8 cellular contexts compared by ENCODE assay signal in the genomic region with DNA sequence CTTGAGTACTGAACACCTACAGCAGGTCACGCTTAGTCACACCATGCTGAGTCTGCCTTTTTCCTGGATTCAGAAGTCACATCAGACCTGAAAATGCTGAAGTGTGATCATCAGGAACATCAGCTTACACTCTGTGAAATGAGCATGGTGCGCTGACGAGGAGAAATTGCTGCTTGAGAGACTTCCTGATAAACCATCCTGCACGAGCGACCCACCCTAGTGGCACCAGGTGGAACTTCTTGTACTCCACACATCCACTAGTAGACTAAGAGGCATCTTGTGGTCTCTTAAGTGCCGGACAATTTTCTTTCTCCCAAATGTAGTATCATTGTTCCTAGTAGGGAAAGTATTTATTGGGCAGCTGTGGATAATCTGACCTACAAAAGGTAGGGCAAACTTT. TPM values are rescaled to one million over a fixed set of nuclear protein-coding genes. Genes with fewer than 3 reads are reported as not detected.
DNase-seq lines count a peak whose midpoint lies in the region; ATAC-seq and TF ChIP-seq lines count a peak whose summit lies in the region.

No MANE protein-coding gene starts in this region.

- H3K27ac ChIP-seq in C4-2B, result no peak overlapping the region
- no peak overlapping the region for H3K27ac ChIP-seq in RWPE2 (ENCODE audit: poor library complexity, severe bottlenecking)
- H3K27ac ChIP-seq in transverse colon, result no peak overlapping the region

- ATAC-seq in GM19395 (IDR thresholded peaks at IDR 0.05; ENCODE audit: unreplicated experiment) (peak; percentile 63), RWPE2 (ENCODE audit: low read depth) (no peak), GM18520 (IDR thresholded peaks at IDR 0.05; ENCODE audit: unreplicated experiment) (no peak)

- H3K36me3 ChIP-seq in RWPE2 (ENCODE audit: low read depth) (peaks cover 81% of the 10 kb centered on the region), transverse colon (peaks cover 0 to 36% (median 14%) of the 10 kb centered on the region in 4 donors)

- TF ChIP-seq CTCF in C4-2B (conservative IDR thresholded peaks at IDR 0.05) (peak; percentile 67), RWPE2 (IDR thresholded peaks at IDR 0.05; ENCODE audit: poor library complexity, severe bottlenecking) (peak; percentile 23), transverse colon (IDR thresholded peaks at IDR 0.05) (peak; percentile 49 to 82 (median 64))

- TF ChIP-seq EP300 in transverse colon (IDR thresholded peaks at IDR 0.05; ENCODE audit: low read depth), result no peak

- no peak for DNase-seq in RWPE2 (ENCODE audit: low spot score)
- peak; percentile 5 for DNase-seq in germinal center (ENCODE audit: low spot score)
- DNase-seq in transverse colon, result peak; percentile 67
- DNase-seq in medulla oblongata (ENCODE audit: extremely low spot score), result no peak
- no peak for DNase-seq in HPDE6-E6E7 (ENCODE audit: extremely low spot score)

- 54 to 70% methylated on average over 5 to 6 of the region's 6 CpGs for WGBS in transverse colon (ENCODE audit: low coverage in 1 of 2), 2 donors

- H3K4me1 ChIP-seq in RWPE2 (ENCODE audit: insufficient read depth, poor library complexity, severe bottlenecking) (no peaks in the 10 kb centered on the region), transverse colon (peaks cover 0 to 8% (median 0%) of the 10 kb centered on the region in 4 donors)

- H3K27me3 ChIP-seq in RWPE2 (ENCODE audit: insufficient read depth, poor library complexity, severe bottlenecking) (no peaks in the 10 kb centered on the region), transverse colon (no peaks in the 10 kb centered on the region)

- no peak for TF ChIP-seq POLR2A in transverse colon (IDR thresholded peaks at IDR 0.05)

- in situ Hi-C loops in transverse colon (cut with MboI; ENCODE audit: low pct_ligation_motif_present in 1 of 4, low pct_unique_long_range_greater_than_20kb in 1 of 4, low sequenced_read_pairs in 3 of 4), result loop anchor here (5.0 to 25.0 kb wide), 5 partner anchors 178 to 1018 kb away; no protein-coding TSS in a partner anchor

- H3K9me3 ChIP-seq in RWPE2 (ENCODE audit: severe bottlenecking), result no peaks in the 10 kb centered on the region
- no peaks in the 10 kb centered on the region for H3K9me3 ChIP-seq in transverse colon

- intact Hi-C loops in transverse colon (cut with DNase I; ENCODE audit: low total_unique reads), result no loop called here

- H3K4me3 ChIP-seq in RWPE2 (ENCODE audit: severe bottlenecking) (no peak overlapping the region), transverse colon (no peak overlapping the region)

RNA-seq across cellular contexts. Expression of gene MRLN, which starts 51.8 kb away (rescaled TPM):
- not detected for total RNA-seq in transverse colon

Comparison
In these comparisons a context has a peak if more than half of its experiments do, and no peak if none do; other contexts are left out.
1. DNase-seq: peak in germinal center (single experiment) and transverse colon (single experiment); none in RWPE2 (single experiment), medulla oblongata (single experiment) and HPDE6-E6E7 (single experiment).
2. Peak in every context shown above with its lines, with median percentiles within 50 percentile points of each other: CTCF ChIP-seq.